Comparison of ENCODE assay signal across 13 cellular contexts in the genomic region with DNA sequence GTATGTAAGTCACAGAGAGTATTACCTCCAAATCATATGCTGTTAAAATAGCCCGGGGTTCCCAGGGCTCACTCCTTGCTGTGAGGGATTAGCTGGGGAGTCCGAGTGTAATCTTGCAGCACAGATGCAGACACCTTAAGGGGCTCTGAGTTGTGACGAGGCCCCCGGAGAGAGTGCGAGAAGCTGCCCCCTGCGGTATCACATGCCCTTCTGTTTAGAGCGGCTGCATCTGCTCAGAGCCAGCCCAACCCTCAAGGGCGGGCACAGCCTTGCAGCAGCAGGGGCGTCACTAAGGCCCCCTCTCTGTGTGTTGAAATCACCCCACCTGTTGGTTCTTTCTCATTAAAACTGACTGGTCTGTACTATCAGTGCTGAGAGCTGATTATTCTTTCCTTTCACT. TPM values are rescaled to one million over a fixed set of nuclear protein-coding genes. Genes with fewer than 3 reads are reported as not detected.
"Had no signal": no experiment of that assay in that cellular context is flagged by ENCODE, and none has a peak within 500 bp of the region (broad histone marks: within the 10 kb centered on the region; RNA-seq: fewer than 3 reads in every experiment).

No MANE protein-coding gene starts in this region.

RNA-seq across cellular contexts. Expression of a gene that starts 52.3 kb away (rescaled TPM):
- total RNA-seq: esophagus mucosa, gastrocnemius medialis, glomerular endothelial cell, kidney, natural killer cell, neural crest cell, osteocyte, prostate gland, right atrium auricular region, sciatic nerve, spleen, thoracic aorta, tibial nerve had no signal
- polyA plus RNA-seq: spleen had no signal
